14 cellular contexts compared by ENCODE assay signal in the genomic region with DNA sequence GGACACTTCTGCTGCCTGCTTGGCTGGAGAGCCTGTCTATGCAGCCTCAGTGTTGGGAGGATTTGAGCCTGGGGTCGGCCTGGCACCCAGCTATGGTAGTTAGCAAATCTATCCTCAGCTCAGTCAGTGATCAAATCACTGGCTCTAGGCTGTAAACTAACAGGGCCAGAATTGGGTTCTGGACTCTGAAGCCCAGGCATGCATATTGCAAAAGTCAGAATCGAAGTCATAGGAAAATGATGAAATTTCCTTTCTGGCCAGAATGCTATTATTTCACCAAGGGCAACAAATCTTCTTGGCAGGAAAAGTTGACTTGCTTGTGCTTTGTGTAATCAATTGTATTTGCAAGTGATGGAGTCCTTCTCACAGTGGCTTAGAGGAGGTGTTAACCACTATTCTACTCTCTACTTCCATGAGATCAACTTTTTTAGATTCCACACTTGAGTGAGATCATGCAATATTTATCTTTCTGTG.
DNase-seq lines count a peak whose midpoint lies in the region; ATAC-seq and TF ChIP-seq lines count a peak whose summit lies in the region.
"Had no signal": no experiment of that assay in that cellular context is flagged by ENCODE, and none has a peak within 500 bp of the region (broad histone marks: within the 10 kb centered on the region; RNA-seq: fewer than 3 reads in every experiment).

No MANE protein-coding gene starts in this region.

- POLR2A ChIA-PET in naive thymus-derived CD8-positive, alpha-beta T cell (lab: Charles Lee), result no interaction called here

- H3K9ac ChIP-seq in skeletal muscle satellite cell (ENCODE audit: low read depth, low read length), result peak overlapping the region; percentile 33
- H3K9ac ChIP-seq: SK-N-SH had no signal

- no peak overlapping the region for H3K4me3 Mint-ChIP-seq in naive thymus-derived CD8-positive, alpha-beta T cell

- H3K27me3 ChIP-seq in left ventricle myocardium inferior (ENCODE audit: low read depth) (no peaks in the 10 kb centered on the region), skeletal muscle satellite cell (ENCODE audit: control insufficient read depth, insufficient read depth, low read length) (no peaks in the 10 kb centered on the region)

- peaks cover 0 to 32% (median 4%) of the 10 kb centered on the region in 4 donors for H3K4me1 Mint-ChIP-seq in naive thymus-derived CD8-positive, alpha-beta T cell

- H3K4me3 ChIP-seq in astrocyte of the spinal cord (ENCODE audit: low read depth, low read length), result no peak overlapping the region
- H3K4me3 ChIP-seq in left ventricle myocardium inferior, result no peak overlapping the region
- H3K4me3 ChIP-seq in skeletal muscle satellite cell (ENCODE audit: low read length), result no peak overlapping the region

- no peaks in the 10 kb centered on the region for H3K9me3 ChIP-seq in left ventricle myocardium inferior (replicated peaks)
- no peaks in the 10 kb centered on the region for H3K9me3 ChIP-seq in skeletal muscle satellite cell (replicated peaks; ENCODE audit: low read length)
- H3K9me3 ChIP-seq: SK-N-SH had no signal

- intact Hi-C loops in left ventricle myocardium inferior (cut with micrococcal nuclease), result no loop called here

- H3K27ac ChIP-seq in left ventricle myocardium inferior (replicated peaks), result peak overlapping the region; percentile 44

- H3K4me2 ChIP-seq in skeletal muscle satellite cell (ENCODE audit: low read length), result peak overlapping the region; percentile 17
- H3K4me2 ChIP-seq: SK-N-SH had no signal

- TF ChIP-seq CTCF in astrocyte of the spinal cord (IDR thresholded peaks at IDR 0.05; ENCODE audit: low read depth, low read length) (no peak), left ventricle myocardium inferior (IDR thresholded peaks at IDR 0.05; ENCODE audit: borderline replicate concordance) (no peak)

- no peak for ATAC-seq in naive thymus-derived CD8-positive, alpha-beta T cell
- ATAC-seq: left colon had no signal

- peak; percentile 8 for DNase-seq in GOT3 (lab: John Stamatoyannopoulos, UW)
- DNase-seq in astrocyte of the spinal cord (ENCODE audit: low read depth, low spot score), result peak; percentile 49
- no peak for DNase-seq in left ventricle myocardium inferior
- DNase-seq in inferior parietal cortex (ENCODE audit: extremely low spot score), result no peak
- DNase-seq in naive thymus-derived CD8-positive, alpha-beta T cell, result no peak
- no peak for DNase-seq in NCI-H187 (lab: John Stamatoyannopoulos, UW)
- DNase-seq in HUDEP-2 (lab: John Stamatoyannopoulos, UW; ENCODE audit: unreplicated experiment in 76 of 76), result no peak
- DNase-seq: activated CD8-positive, alpha-beta memory T cell treated with anti-CD3 and anti-CD28 coated beads, Interleukin-2, amount 50 U/mL, for 4 hours; DMS53; H7; left colon; NCI-H1930; SK-N-SH had no signal

- no peak overlapping the region for H3K27ac Mint-ChIP-seq in naive thymus-derived CD8-positive, alpha-beta T cell

- no peaks in the 10 kb centered on the region for H3K27me3 Mint-ChIP-seq in naive thymus-derived CD8-positive, alpha-beta T cell

- H3K36me3 ChIP-seq in left ventricle myocardium inferior (no peaks in the 10 kb centered on the region), skeletal muscle satellite cell (ENCODE audit: insufficient read depth, low read length) (no peaks in the 10 kb centered on the region)

- H3K36me3 Mint-ChIP-seq in naive thymus-derived CD8-positive, alpha-beta T cell, result peaks cover 0 to 4% (median 0%) of the 10 kb centered on the region in 3 donors

- peaks cover 74% of the 10 kb centered on the region for H3K4me1 ChIP-seq in left ventricle myocardium inferior
- peaks cover 29% of the 10 kb centered on the region for H3K4me1 ChIP-seq in skeletal muscle satellite cell (ENCODE audit: control insufficient read depth, insufficient read depth, low read length)

- in situ Hi-C loops in astrocyte of the spinal cord (cut with HindIII; ENCODE audit: low sequenced_read_pairs), result no loop called here

- no peaks in the 10 kb centered on the region for H3K9me3 Mint-ChIP-seq in naive thymus-derived CD8-positive, alpha-beta T cell

Comparison
In these comparisons a context has a peak if more than half of its experiments do, and no peak if none do; other contexts are left out.
1. DNase-seq: peak in GOT3 (single experiment) and astrocyte of the spinal cord (single experiment); none in left ventricle myocardium inferior (single experiment), inferior parietal cortex (single experiment), naive thymus-derived CD8-positive, alpha-beta T cell (0 of 10), NCI-H187 (0 of 2) and HUDEP-2 (0 of 76).